In the genomic region with DNA sequence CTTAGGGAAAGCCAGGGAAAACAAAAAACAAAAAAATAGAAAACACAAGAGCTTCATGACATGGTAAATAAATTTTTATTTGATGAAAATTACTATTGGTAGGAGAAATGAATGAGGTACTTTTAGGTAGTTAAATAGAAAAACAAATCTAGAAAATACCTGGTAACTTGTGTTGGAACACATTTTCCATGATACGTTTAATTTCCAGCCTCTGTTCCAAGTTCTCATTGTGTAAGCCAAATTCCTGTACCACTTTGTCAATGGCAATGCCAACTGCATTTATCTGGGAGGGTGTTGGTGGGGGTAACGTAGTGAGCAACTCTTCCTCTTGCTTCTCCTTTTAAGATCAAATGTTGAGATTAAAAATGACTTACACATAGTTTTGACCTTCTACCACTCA, we compare ENCODE assay signal across 20 cellular contexts.
"Had no signal": no experiment of that assay in that cellular context is flagged by ENCODE, and none has a peak within 500 bp of the region (broad histone marks: within the 10 kb centered on the region; RNA-seq: fewer than 3 reads in every experiment).

No MANE protein-coding gene starts in this region.

- DNase-seq: activated B cell treated with CpG ODN at 0.5 μM for 24 hours; activated CD4-positive, alpha-beta T cell treated with anti-CD3 and anti-CD28 coated beads, Interleukin-2, amount 10 ng/mL, durations not matched to agents 7 days and 5 days; activated gamma-delta T cell treated with Interleukin-2 at 50 U/mL for 16 hours; effector memory CD4-positive, alpha-beta T cell; foreskin melanocyte; kidney glomerular epithelial cell; midbrain; nephron progenitor cell; right lobe of liver; SK-N-SH; stimulated activated CD4-positive, alpha-beta T cell treated with anti-CD3 and anti-CD28 coated beads, Interleukin-1b, Interleukin-23, amount 100 ng/mL, for 48 hours; stimulated activated naive CD8-positive, alpha-beta T cell treated with anti-CD3 and anti-CD28 coated beads, Interleukin-15, amount 100 ng/mL, for 72 hours; T-helper 9 cell; tibial artery had no signal

- H3K9me3 Mint-ChIP-seq: activated B cell treated with CpG ODN at 0.5 μM for 24 hours; activated CD4-positive, alpha-beta T cell treated with anti-CD3 and anti-CD28 coated beads, Interleukin-2, amount 10 ng/mL, durations not matched to agents 7 days and 5 days; activated naive CD4-positive, alpha-beta T cell treated with anti-CD3 and anti-CD28 coated beads, Interleukin-2, amount 50 U/mL, for 24 hours; central memory CD8-positive, alpha-beta T cell; nephron progenitor cell; stimulated activated naive CD8-positive, alpha-beta T cell treated with anti-CD3 and anti-CD28 coated beads, Interleukin-15, amount 100 ng/mL, for 72 hours had no signal

- H3K27me3 Mint-ChIP-seq: activated B cell treated with CpG ODN at 0.5 μM for 24 hours; activated CD4-positive, alpha-beta T cell treated with anti-CD3 and anti-CD28 coated beads, Interleukin-2, amount 10 ng/mL, durations not matched to agents 7 days and 5 days; activated naive CD4-positive, alpha-beta T cell treated with anti-CD3 and anti-CD28 coated beads, Interleukin-2, amount 50 U/mL, for 24 hours; central memory CD8-positive, alpha-beta T cell; stimulated activated naive CD8-positive, alpha-beta T cell treated with anti-CD3 and anti-CD28 coated beads, Interleukin-15, amount 100 ng/mL, for 72 hours had no signal

- H2AFZ ChIP-seq: hepatocyte had no signal

- H3K9me3 ChIP-seq: right lobe of liver, SK-N-SH, tibial artery had no signal

- ATAC-seq: esophagus mucosa; stimulated activated naive CD8-positive, alpha-beta T cell treated with anti-CD3 and anti-CD28 coated beads, Interleukin-15, amount 100 ng/mL, for 72 hours had no signal

- H3K4me1 Mint-ChIP-seq: nephron progenitor cell had no signal

- H3K4me3 Mint-ChIP-seq: activated B cell treated with CpG ODN at 0.5 μM for 24 hours; activated CD4-positive, alpha-beta T cell treated with anti-CD3 and anti-CD28 coated beads, Interleukin-2, amount 10 ng/mL, durations not matched to agents 7 days and 5 days; activated naive CD4-positive, alpha-beta T cell treated with anti-CD3 and anti-CD28 coated beads, Interleukin-2, amount 50 U/mL, for 24 hours; activated T-helper 1 cell treated with anti-CD3 and anti-CD28 coated beads, Interleukin-12 subunit alpha, Interleukin-12 subunit beta, Interleukin-2, Interleukin-4 antibody, amounts not matched to agents 30 ng/mL and 10 ng/mL and 1 ng/mL, durations not matched to agents 14 hours and 24 hours and 36 hours; central memory CD8-positive, alpha-beta T cell; nephron progenitor cell; stimulated activated naive CD8-positive, alpha-beta T cell treated with anti-CD3 and anti-CD28 coated beads, Interleukin-15, amount 100 ng/mL, for 72 hours had no signal

- H3K4me3 ChIP-seq: hepatocyte, right lobe of liver, skin epidermis, tibial artery had no signal

- H3K27ac Mint-ChIP-seq: activated B cell treated with CpG ODN at 0.5 μM for 24 hours; activated CD4-positive, alpha-beta T cell treated with anti-CD3 and anti-CD28 coated beads, Interleukin-2, amount 10 ng/mL, durations not matched to agents 7 days and 5 days; activated naive CD4-positive, alpha-beta T cell treated with anti-CD3 and anti-CD28 coated beads, Interleukin-2, amount 50 U/mL, for 24 hours; activated T-helper 1 cell treated with anti-CD3 and anti-CD28 coated beads, Interleukin-12 subunit alpha, Interleukin-12 subunit beta, Interleukin-2, Interleukin-4 antibody, amounts not matched to agents 30 ng/mL and 10 ng/mL and 1 ng/mL, durations not matched to agents 14 hours and 24 hours and 36 hours; nephron progenitor cell; stimulated activated naive CD8-positive, alpha-beta T cell treated with anti-CD3 and anti-CD28 coated beads, Interleukin-15, amount 100 ng/mL, for 72 hours had no signal

- H3K9me2 ChIP-seq: SK-N-SH had no signal

- H3K27ac ChIP-seq: hepatocyte, right lobe of liver, skin epidermis, tibial artery had no signal

- H3K4me2 ChIP-seq: hepatocyte, SK-N-SH had no signal
